1 cellular context compared by ENCODE assay signal in genomic region chr15:101252836-101253235, GRCh38.
A peak's percentile ranks its signal among the peaks of the same experiment; 100 is the strongest.
TF ChIP-seq lines count a peak whose summit lies in the region.

No MANE protein-coding gene starts in this region.

TF ChIP-seq in GM12878, 131 proteins besides CTCF, POLR2A, EP300 and RAD21:
- no peak for TF ChIP-seq SKIL (IDR thresholded peaks at IDR 0.05; ENCODE audit: low read depth, poor library complexity, severe bottlenecking)
- no peak for TF ChIP-seq ATF7 (IDR thresholded peaks at IDR 0.05; ENCODE audit: low read depth)
- TF ChIP-seq PAX5 (IDR thresholded peaks at IDR 0.05; ENCODE audit: borderline replicate concordance, low read depth, low read length): no peak
- TF ChIP-seq MLLT1 (IDR thresholded peaks at IDR 0.05): peak; percentile 6; the same call in 1 of the 2 replicates
- TF ChIP-seq GABPA (IDR thresholded peaks at IDR 0.05; ENCODE audit: low read depth): no peak
- peak; percentile 19; the same call in 1 of the 2 replicates for TF ChIP-seq FOXM1 (IDR thresholded peaks at IDR 0.05; ENCODE audit: low read depth, low read length)
- no peak for TF ChIP-seq FOXK2 (IDR thresholded peaks at IDR 0.05)
- TF ChIP-seq CEBPZ (IDR thresholded peaks at IDR 0.05; ENCODE audit: low read depth, low read length): no peak
